Comparison of ENCODE assay signal across 8 cellular contexts in genomic region chr14:75711134-75711795, GRCh38. TPM values are rescaled to one million over a fixed set of nuclear protein-coding genes. Genes with fewer than 3 reads are reported as not detected.
DNase-seq lines count a peak whose midpoint lies in the region; ATAC-seq and TF ChIP-seq lines count a peak whose summit lies in the region.

No MANE protein-coding gene starts in this region.

- peaks cover 12% of the 10 kb centered on the region for H3K36me3 Mint-ChIP-seq in activated CD8-positive, alpha-beta T cell treated with anti-CD3 and anti-CD28 coated beads, Interleukin-2, amount 10 ng/mL, durations not matched to agents 7 days and 5 days (ENCODE audit: low read depth)
- H3K36me3 Mint-ChIP-seq in natural killer cell = no peaks in the 10 kb centered on the region

- no peaks in the 10 kb centered on the region for H3K27me3 Mint-ChIP-seq in activated CD8-positive, alpha-beta T cell treated with anti-CD3 and anti-CD28 coated beads, Interleukin-2, amount 10 ng/mL, durations not matched to agents 7 days and 5 days (ENCODE audit: low read depth)
- no peaks in the 10 kb centered on the region for H3K27me3 Mint-ChIP-seq in natural killer cell (ENCODE audit: low read depth in 2 of 2)

- ATAC-seq in activated CD8-positive, alpha-beta T cell treated with anti-CD3 and anti-CD28 coated beads, Interleukin-2, amount 10 ng/mL, durations not matched to agents 7 days and 5 days = peak; percentile 51
- no peak for ATAC-seq in natural killer cell

- CTCF ChIA-PET in activated CD8-positive, alpha-beta T cell treated with anti-CD3 and anti-CD28 coated beads, Interleukin-2, amount 10 ng/mL, durations not matched to agents 7 days and 5 days (lab: Charles Lee) = interaction anchor here (0.7 to 8.2 kb wide), 16 partner anchors 9 to 342 kb away, joined by 3 to 202 read pairs (median 4); partner anchors contain the start of genes IFT43 and TGFB3

- H3K4me3 Mint-ChIP-seq in activated CD8-positive, alpha-beta T cell treated with anti-CD3 and anti-CD28 coated beads, Interleukin-2, amount 10 ng/mL, durations not matched to agents 7 days and 5 days = no peak overlapping the region
- H3K4me3 Mint-ChIP-seq in natural killer cell = no peak overlapping the region

- peak overlapping the region; percentile 40; the same call in 1 of the 2 replicates for H3K9ac ChIP-seq in KMS-11
- H3K9ac ChIP-seq in rectal smooth muscle tissue (ENCODE audit: low read length) = no peak overlapping the region

- peak; percentile 12 for DNase-seq in NCI-H2227 (lab: John Stamatoyannopoulos, UW; ENCODE audit: unreplicated experiment)
- DNase-seq in NCI-H2227 treated with DMSO at 0.1 percent for 48 hours (lab: John Stamatoyannopoulos, UW) = no peak
- peak; percentile 45 for DNase-seq in activated CD8-positive, alpha-beta T cell treated with anti-CD3 and anti-CD28 coated beads, Interleukin-2, amount 10 ng/mL, durations not matched to agents 7 days and 5 days
- peak; percentile 62 to 80 for DNase-seq in cardiac muscle cell (ENCODE audit: low read depth in 1 of 2, low spot score in 1 of 2)
- no peak for DNase-seq in natural killer cell
- no peak for DNase-seq in posterior vena cava (ENCODE audit: low spot score)

- H3K27ac ChIP-seq in KMS-11 (peak overlapping the region; percentile 87), cardiac muscle cell (peak overlapping the region; percentile 72), rectal smooth muscle tissue (ENCODE audit: low read depth, low read length) (peak overlapping the region; percentile 78)

- H3K36me3 ChIP-seq in KMS-11 (ENCODE audit: insufficient read depth) (no peaks in the 10 kb centered on the region), cardiac muscle cell (peaks cover 6% of the 10 kb centered on the region), rectal smooth muscle tissue (ENCODE audit: control insufficient read depth, insufficient read depth, low read length) (no peaks in the 10 kb centered on the region)

- H3K4me3 ChIP-seq in KMS-11 (IDR thresholded peaks at IDR 0.05; ENCODE audit: insufficient read depth, low read depth, low read length) (no peak overlapping the region), cardiac muscle cell (no peak overlapping the region), rectal smooth muscle tissue (ENCODE audit: low read length) (no peak overlapping the region)

- POLR2A ChIA-PET in activated CD8-positive, alpha-beta T cell treated with anti-CD3 and anti-CD28 coated beads, Interleukin-2, amount 10 ng/mL, durations not matched to agents 7 days and 5 days (lab: Charles Lee) = no interaction called here

- H3K4me1 ChIP-seq in KMS-11 (ENCODE audit: low read depth, poor library complexity, severe bottlenecking) = peaks cover 36% of the 10 kb centered on the region
- H3K4me1 ChIP-seq in cardiac muscle cell (ENCODE audit: low read depth) = peaks cover 8% of the 10 kb centered on the region
- H3K4me1 ChIP-seq in rectal smooth muscle tissue (ENCODE audit: control insufficient read depth, insufficient read depth, low read length) = peaks cover 14% of the 10 kb centered on the region

- H2AFZ ChIP-seq in KMS-11 (ENCODE audit: low read depth) = no peak overlapping the region

- H3K4me1 Mint-ChIP-seq in activated CD8-positive, alpha-beta T cell treated with anti-CD3 and anti-CD28 coated beads, Interleukin-2, amount 10 ng/mL, durations not matched to agents 7 days and 5 days (ENCODE audit: low read depth) = no peaks in the 10 kb centered on the region
- H3K4me1 Mint-ChIP-seq in natural killer cell = no peaks in the 10 kb centered on the region

- no peak overlapping the region for H3K27ac Mint-ChIP-seq in activated CD8-positive, alpha-beta T cell treated with anti-CD3 and anti-CD28 coated beads, Interleukin-2, amount 10 ng/mL, durations not matched to agents 7 days and 5 days
- H3K27ac Mint-ChIP-seq in natural killer cell = no peak overlapping the region

- TF ChIP-seq CTCF in KMS-11 (conservative IDR thresholded peaks at IDR 0.05; ENCODE audit: low read depth, low read length) (peak; percentile 83), cardiac muscle cell (IDR thresholded peaks at IDR 0.05; ENCODE audit: low read depth, low read length) (peak; percentile 93), natural killer cell (IDR thresholded peaks at IDR 0.05) (no peak)

- H3K27me3 ChIP-seq in KMS-11 (ENCODE audit: insufficient read depth, low read depth) = no peaks in the 10 kb centered on the region
- H3K27me3 ChIP-seq in cardiac muscle cell = no peaks in the 10 kb centered on the region
- no peaks in the 10 kb centered on the region for H3K27me3 ChIP-seq in rectal smooth muscle tissue (ENCODE audit: control insufficient read depth, insufficient read depth, low read length)

- no peaks in the 10 kb centered on the region for H3K9me3 Mint-ChIP-seq in activated CD8-positive, alpha-beta T cell treated with anti-CD3 and anti-CD28 coated beads, Interleukin-2, amount 10 ng/mL, durations not matched to agents 7 days and 5 days (ENCODE audit: insufficient read depth)
- H3K9me3 Mint-ChIP-seq in natural killer cell = no peaks in the 10 kb centered on the region

- intact Hi-C loops in natural killer cell (cut with micrococcal nuclease) (no loop called here), posterior vena cava (cut with DNase I) (loop anchor here (1.0 to 10.0 kb wide), 3 partner anchors 83 to 271 kb away; partner anchors contain the start of gene TGFB3 (in 1 of the 2))

- H3K9me3 ChIP-seq in cardiac muscle cell (ENCODE audit: low read depth) = no peaks in the 10 kb centered on the region

- peak overlapping the region; percentile 73 for H3K4me2 ChIP-seq in KMS-11

- H4K20me1 ChIP-seq in KMS-11 (ENCODE audit: insufficient read depth) = no peaks in the 10 kb centered on the region

- no peaks in the 10 kb centered on the region for H3K79me2 ChIP-seq in KMS-11 (ENCODE audit: insufficient read depth, low read depth)

RNA-seq across cellular contexts. Expression of gene TTLL5, which starts 50.2 kb away (rescaled TPM):
- 10 to 100 TPM; 40.1 to 45.0 TPM for total RNA-seq in activated CD8-positive, alpha-beta T cell treated with anti-CD3 and anti-CD28 coated beads, Interleukin-2, amount 10 ng/mL, durations not matched to agents 7 days and 5 days
- total RNA-seq in cardiac muscle cell (23.5 and 28.4 TPM in 2 replicates), natural killer cell (10 to 100 TPM; 27.1 to 34.3 (median 32.5) TPM), posterior vena cava (10 to 100 TPM; 26.9 to 28.5 TPM)
- 22.5 and 24.1 TPM in 2 replicates for polyA plus RNA-seq in cardiac muscle cell

RNA-seq across cellular contexts. Expression of gene ERG28, which starts 50.6 kb away (rescaled TPM):
- total RNA-seq in activated CD8-positive, alpha-beta T cell treated with anti-CD3 and anti-CD28 coated beads, Interleukin-2, amount 10 ng/mL, durations not matched to agents 7 days and 5 days = 10 to 100 TPM; 19.0 to 19.2 TPM
- total RNA-seq in cardiac muscle cell = 12.7 and 18.1 TPM in 2 replicates
- polyA plus RNA-seq in cardiac muscle cell = 33.6 and 60.7 TPM in 2 replicates
- total RNA-seq in natural killer cell = 10 to 100 TPM; 10.5 to 11.1 (median 10.9) TPM
- 1 to 10 TPM; 6.7 to 9.4 TPM for total RNA-seq in posterior vena cava

Comparison
In these comparisons a context has a peak if more than half of its experiments do, and no peak if none do; other contexts are left out.
1. DNase-seq: peak in NCI-H2227 (single experiment), activated CD8-positive, alpha-beta T cell treated with anti-CD3 and anti-CD28 coated beads, Interleukin-2, amount 10 ng/mL, durations not matched to agents 7 days and 5 days (single experiment) and cardiac muscle cell (2 of 2); none in NCI-H2227 treated with DMSO at 0.1 percent for 48 hours (single experiment), natural killer cell (single experiment) and posterior vena cava (single experiment).
2. Peak in every context shown above with its lines, with median percentiles within 50 percentile points of each other: H3K27ac ChIP-seq.